ENCODE assay signal across 24 cellular contexts in the genomic region with DNA sequence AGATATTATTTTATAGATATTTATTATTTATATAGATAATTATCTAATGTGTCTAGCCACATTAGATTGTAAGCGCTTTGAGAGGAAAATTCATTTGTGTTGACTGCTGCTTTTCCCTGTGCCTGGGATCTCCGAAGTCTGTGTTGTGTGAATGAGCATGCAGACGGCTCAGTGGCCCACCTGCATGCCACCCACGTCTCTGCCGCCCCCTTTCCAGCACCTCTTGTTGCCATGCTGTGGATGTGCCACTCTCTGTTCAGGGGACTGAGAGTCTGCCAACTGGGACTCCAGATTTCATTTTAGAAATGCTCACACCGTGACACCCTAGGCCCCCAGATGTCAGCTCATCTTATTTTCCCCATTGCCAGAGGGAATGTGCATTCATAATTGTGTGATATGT.
"Had no signal": no experiment of that assay in that cellular context is flagged by ENCODE, and none has a peak within 500 bp of the region (broad histone marks: within the 10 kb centered on the region; RNA-seq: fewer than 3 reads in every experiment).

No MANE protein-coding gene starts in this region.

- DNase-seq: activated CD4-positive, alpha-beta T cell treated with anti-CD3 and anti-CD28 coated beads for 48 hours; activated CD4-positive, alpha-beta T cell treated with anti-CD3 and anti-CD28 coated beads, Interleukin-2, amount 50 U/mL, for 48 hours; activated CD4-positive, CD25-positive, alpha-beta regulatory T cell; activated CD8-positive, alpha-beta memory T cell treated with anti-CD3 and anti-CD28 coated beads, Interleukin-2, amount 50 U/mL, for 48 hours; activated gamma-delta T cell treated with Interleukin-2 at 50 U/mL for 16 hours; activated naive CD4-positive, alpha-beta T cell treated with anti-CD3 and anti-CD28 coated beads, Interleukin-2, amount 50 U/mL, for 16 hours; activated T-cell treated with anti-CD3 and anti-CD28 coated beads, Interleukin-2, amount 50 U/mL, for 4 hours; endodermal cell; foreskin fibroblast; left cardiac atrium; left ventricle myocardium superior; mucosa of descending colon; ovary; right lobe of liver; stimulated activated CD4-positive, alpha-beta T cell treated with anti-CD3 and anti-CD28 coated beads, Interleukin-2, amount 100 ng/mL, for 48 hours; stimulated activated naive CD8-positive, alpha-beta T cell treated with anti-CD3 and anti-CD28 coated beads, Interleukin-15, amount 100 ng/mL, for 72 hours; uterus had no signal

- H3K27me3 Mint-ChIP-seq: activated T-helper 17 cell treated with anti-CD3 and anti-CD28 coated beads, Interleukin-2, amount 50 U/mL, for 72 hours; central memory CD8-positive, alpha-beta T cell; dendritic cell treated with granulocyte-macrophage colony-stimulating factor and Interleukin-4, amounts not matched to agents 40 ng/mL and 50 ng/mL, for 4 days; progenitor cell of endocrine pancreas; stimulated activated naive CD8-positive, alpha-beta T cell treated with anti-CD3 and anti-CD28 coated beads, Interleukin-15, amount 100 ng/mL, for 72 hours; type B pancreatic cell had no signal

- FAIRE-seq: bronchial epithelial cell, keratinocyte had no signal

- H3K4me3 Mint-ChIP-seq: activated T-cell treated with anti-CD3 and anti-CD28 coated beads, Interleukin-2, amount 50 U/mL, for 4 hours; central memory CD8-positive, alpha-beta T cell; dendritic cell treated with granulocyte-macrophage colony-stimulating factor and Interleukin-4, amounts not matched to agents 40 ng/mL and 50 ng/mL, for 4 days; endodermal cell had no signal

- H3K4me3 ChIP-seq: mucosa of descending colon, ovary, right lobe of liver, uterus had no signal

- H3K36me3 ChIP-seq: ovary, right lobe of liver, uterus had no signal

- H3K9me3 Mint-ChIP-seq: activated T-cell treated with anti-CD3 and anti-CD28 coated beads, Interleukin-2, amount 50 U/mL, for 4 hours; activated T-helper 17 cell treated with anti-CD3 and anti-CD28 coated beads, Interleukin-2, amount 50 U/mL, for 72 hours; central memory CD8-positive, alpha-beta T cell; dendritic cell treated with granulocyte-macrophage colony-stimulating factor and Interleukin-4, amounts not matched to agents 40 ng/mL and 50 ng/mL, for 4 days; endodermal cell; stimulated activated naive CD8-positive, alpha-beta T cell treated with anti-CD3 and anti-CD28 coated beads, Interleukin-15, amount 100 ng/mL, for 72 hours; type B pancreatic cell had no signal

- ATAC-seq: activated T-helper 17 cell treated with anti-CD3 and anti-CD28 coated beads, Interleukin-2, amount 50 U/mL, for 72 hours; left cardiac atrium; right lobe of liver; stimulated activated naive CD8-positive, alpha-beta T cell treated with anti-CD3 and anti-CD28 coated beads, Interleukin-15, amount 100 ng/mL, for 72 hours had no signal

- H3K9me3 ChIP-seq: mucosa of descending colon, ovary, right lobe of liver, uterus had no signal

- H3K27ac ChIP-seq: ovary, right lobe of liver, uterus had no signal

- H3K27me3 ChIP-seq: ovary, right lobe of liver, uterus had no signal
